22 cellular contexts compared by ENCODE assay signal in genomic region chr14:98907271-98907670, GRCh38.
DNase-seq lines count a peak whose midpoint lies in the region; ATAC-seq, FAIRE-seq and TF ChIP-seq lines count a peak whose summit lies in the region.
"Had no signal": no experiment of that assay in that cellular context is flagged by ENCODE, and none has a peak within 500 bp of the region (broad histone marks: within the 10 kb centered on the region; RNA-seq: fewer than 3 reads in every experiment).

No MANE protein-coding gene starts in this region.

- peaks cover 2% of the 10 kb centered on the region for H3K27me3 Mint-ChIP-seq in mesothelial cell of epicardium (ENCODE audit: low read depth)
- peaks cover 3% of the 10 kb centered on the region for H3K27me3 Mint-ChIP-seq in type B pancreatic cell
- no peaks in the 10 kb centered on the region for H3K27me3 Mint-ChIP-seq in activated T-cell treated with anti-CD3 and anti-CD28 coated beads, Interleukin-2, amount 50 U/mL, for 4 hours (ENCODE audit: low read depth)

- no peak for ATAC-seq in activated T-cell treated with anti-CD3 and anti-CD28 coated beads, Interleukin-2, amount 50 U/mL, for 4 hours
- ATAC-seq: K562 had no signal

- H2BK15ac ChIP-seq in H1 (ENCODE audit: low read length), result peak overlapping the region; percentile 36; the same call in 1 of the 2 replicates

- peak overlapping the region; percentile 25 for H4K91ac ChIP-seq in H1 (replicated peaks; ENCODE audit: insufficient read length, low read length)

- no peak overlapping the region for H2AK5ac ChIP-seq in H1 (ENCODE audit: low read depth, low read length)

- peak overlapping the region; percentile 80 for H3K27ac Mint-ChIP-seq in mesothelial cell of epicardium
- peak overlapping the region; percentile 87 for H3K27ac Mint-ChIP-seq in type B pancreatic cell

- no peak overlapping the region for H2BK120ac ChIP-seq in H1 (replicated peaks; ENCODE audit: low read depth, low read length)

- no peak for TF ChIP-seq CTCF in HEK293 (tag by site-specific recombination; IDR thresholded peaks at IDR 0.05)
- no peak for TF ChIP-seq CTCF in H1 (IDR thresholded peaks at IDR 0.05; ENCODE audit: control extremely low read depth in 1 of 3, insufficient read depth in 1 of 3, low read depth in 1 of 3, low read length in 3 of 3)
- no peak for TF ChIP-seq CTCF in mesothelial cell of epicardium (IDR thresholded peaks at IDR 0.05; ENCODE audit: unreplicated experiment)
- TF ChIP-seq CTCF in type B pancreatic cell (conservative IDR thresholded peaks at IDR 0.05), result no peak

- H4K8ac ChIP-seq in H1 (ENCODE audit: extremely low read depth, insufficient read depth, low read length), result no peak overlapping the region

- POLR2A ChIA-PET in HEK293 (lab: Yijun Ruan, JAX), result no interaction called here
- POLR2A ChIA-PET in H1 (lab: Charles Lee; ENCODE audit: partially characterized antibody), result interaction anchor here (1.3 kb wide), 1 partner anchor 17 kb away, joined by 3 read pairs; no protein-coding TSS in a partner anchor

- DNase-seq in H1 (ENCODE audit: low read depth in 1 of 2, low spot score in 2 of 2) (no peak), mesothelial cell of epicardium (ENCODE audit: low spot score in 2 of 2, unreplicated experiment in 2 of 2) (no peak), type B pancreatic cell (ENCODE audit: extremely low spot score, unreplicated experiment) (no peak), epidermal melanocyte (ENCODE audit: insufficient read length, low spot score) (no peak), CD1c-positive myeloid dendritic cell (ENCODE audit: extremely low spot score) (no peak)
- no peak for DNase-seq in activated T-cell treated with anti-CD3 and anti-CD28 coated beads, Interleukin-2, amount 50 U/mL, for 4 hours
- DNase-seq: AML-193; CD4-positive, CD25-positive, alpha-beta regulatory T cell; DMS53; EL; GM23248; MV-4-11; NCI-H1694 treated with DMSO at 0.1 percent for 48 hours; NCI-H2227 treated with DMSO at 0.1 percent for 48 hours; NCI-H510A treated with DMSO at 0.1 percent for 48 hours; NCI-H774; OCI-M1; SIG-M5 had no signal

- H4K5ac ChIP-seq in H1 (ENCODE audit: insufficient read length, low read depth, low read length), result no peak overlapping the region

- H3K4me1 ChIP-seq in HEK293 (ENCODE audit: control insufficient read depth, insufficient read depth, low read length) (peaks cover 15% of the 10 kb centered on the region), H1 (replicated peaks in 1 of 4; ENCODE audit: control insufficient read depth in 3 of 4, insufficient read depth in 4 of 4, low read length in 3 of 4) (peaks cover 3 to 13% (median 8%) of the 10 kb centered on the region in 4 experiments)

- H3K14ac ChIP-seq in H1 (ENCODE audit: insufficient read length), result no peak overlapping the region

- 0 out of 2 replicates have a peak overlapping the region, but pooled peaks have one; percentile 3 for H2AFZ ChIP-seq in H1 (ENCODE audit: low read length)
- H2AFZ ChIP-seq: GM23248 had no signal

- TF ChIP-seq EP300 in H1 (IDR thresholded peaks at IDR 0.05; ENCODE audit: borderline replicate concordance in 1 of 2, low read depth in 2 of 2, low read length in 2 of 2), result no peak

- no peak overlapping the region for H2BK5ac ChIP-seq in H1 (ENCODE audit: low read depth, low read length)

- WGBS in H1 (ENCODE audit: extremely low coverage in 1 of 2, insufficient coverage in 1 of 2, insufficient read length in 1 of 2, insufficient replicate concordance in 2 of 2, low coverage in 1 of 2, low lambda C conversion rate in 2 of 2, missing lambda C conversion rate in 1 of 2), 2 experiments, result 87% methylated on average over 5 of the region's 5 CpGs; no CpG with 5 or more reads in 1 of the 2 experiments

- H3K9me3 ChIP-seq in HEK293 (ENCODE audit: control insufficient read depth, insufficient read depth, low read depth, low read length), result no peaks in the 10 kb centered on the region
- H3K9me3 ChIP-seq in H1 (ENCODE audit: insufficient read depth in 2 of 2, low read depth in 1 of 2, low read length in 1 of 2), result no peaks in the 10 kb centered on the region

- H3K36me3 Mint-ChIP-seq in mesothelial cell of epicardium (no peaks in the 10 kb centered on the region), type B pancreatic cell (no peaks in the 10 kb centered on the region)
- H3K36me3 Mint-ChIP-seq in activated T-cell treated with anti-CD3 and anti-CD28 coated beads, Interleukin-2, amount 50 U/mL, for 4 hours (ENCODE audit: insufficient read depth), result no peaks in the 10 kb centered on the region
- H3K36me3 Mint-ChIP-seq: CD4-positive, CD25-positive, alpha-beta regulatory T cell had no signal

- H3K23ac ChIP-seq in H1 (ENCODE audit: insufficient read length), result no peak overlapping the region

- CTCF ChIA-PET in HEK293 (lab: Yijun Ruan, JAX), result interaction anchor here (0.7 to 1.3 kb wide), 2 partner anchors 10 to 272 kb away, joined by 3 read pairs; no protein-coding TSS in a partner anchor
- CTCF ChIA-PET in H1 (lab: Charles Lee; ENCODE audit: partially characterized antibody), result interaction anchor here (1.2 to 1.7 kb wide), 2 partner anchors 198 to 215 kb away, joined by 3 read pairs; no protein-coding TSS in a partner anchor

- peak overlapping the region; percentile 22; the same call in 1 of the 2 replicates for H2BK12ac ChIP-seq in H1 (ENCODE audit: low read depth, low read length)

- no peaks in the 10 kb centered on the region for H3K79me2 ChIP-seq in H1 (ENCODE audit: control insufficient read depth in 1 of 2, insufficient read depth in 2 of 2, low read length in 2 of 2)

- no peak overlapping the region for H3K18ac ChIP-seq in H1 (ENCODE audit: extremely low read depth, low read length)

- peak overlapping the region; percentile 25; the same call in 1 of the 2 replicates for H2BK20ac ChIP-seq in H1 (ENCODE audit: low read length)

- no peak overlapping the region for H3K56ac ChIP-seq in H1 (replicated peaks; ENCODE audit: insufficient read length, low read depth, low read length)

- no peak overlapping the region for H3K4me3 ChIP-seq in HEK293 (ENCODE audit: low read depth, low read length)
- no peak overlapping the region for H3K4me3 ChIP-seq in H1 (ENCODE audit: extremely low read depth in 1 of 4, insufficient read depth in 2 of 4, low read depth in 3 of 4, low read length in 4 of 4)
- H3K4me3 ChIP-seq: GM23248, K562 had no signal

- peak overlapping the region; percentile 45; the same call in 1 of the 2 replicates for H3K27ac ChIP-seq in HEK293 (ENCODE audit: extremely low read depth, low read depth, low read length)
- H3K27ac ChIP-seq in H1 (ENCODE audit: low read depth, low read length), result no peak overlapping the region
- H3K27ac ChIP-seq: GM23248 had no signal

- H3K27me3 ChIP-seq in H1 (replicated peaks in 1 of 4; ENCODE audit: control insufficient read depth in 3 of 4, extremely low read depth in 1 of 4, insufficient read depth in 3 of 4, low read length in 3 of 4), result peaks cover 0 to 2% (median 0%) of the 10 kb centered on the region in 4 experiments; a peak in 1 of 7 replicates

- H3K4me3 Mint-ChIP-seq in mesothelial cell of epicardium, result no peak overlapping the region
- peak overlapping the region; percentile 27 for H3K4me3 Mint-ChIP-seq in type B pancreatic cell
- H3K4me3 Mint-ChIP-seq in activated T-cell treated with anti-CD3 and anti-CD28 coated beads, Interleukin-2, amount 50 U/mL, for 4 hours, result no peak overlapping the region
- H3K4me3 Mint-ChIP-seq: CD4-positive, CD25-positive, alpha-beta regulatory T cell had no signal

- H3K4ac ChIP-seq in H1 (replicated peaks; ENCODE audit: insufficient read length, low read depth, low read length), result no peak overlapping the region

- H3K4me2 ChIP-seq in H1 (ENCODE audit: insufficient read depth in 1 of 2, low read depth in 2 of 2, low read length in 2 of 2), result 0 out of 4 replicates have a peak overlapping the region, but pooled peaks of 1 of the 2 experiments have one; percentile 0

- peaks cover 0 to 1% of the 10 kb centered on the region in 2 experiments for H4K20me1 ChIP-seq in H1 (replicated peaks in 1 of 2; ENCODE audit: control insufficient read depth in 1 of 2, insufficient read depth in 2 of 2, low read length in 2 of 2)

- no peak for TF ChIP-seq RAD21 in H1 (IDR thresholded peaks at IDR 0.05 in 1 of 2, conservative IDR thresholded peaks at IDR 0.05 in 1 of 2; ENCODE audit: low read depth in 2 of 2, low read length in 2 of 2)

- H3K36me3 ChIP-seq in HEK293 (ENCODE audit: control insufficient read depth in 2 of 2, insufficient read depth in 1 of 2, low read length in 2 of 2), result no peaks in the 10 kb centered on the region
- H3K36me3 ChIP-seq in H1 (ENCODE audit: control insufficient read depth in 2 of 4, insufficient read depth in 4 of 4, low read length in 3 of 4), result no peaks in the 10 kb centered on the region

- TF ChIP-seq POLR2A in H1 (IDR thresholded peaks at IDR 0.05; ENCODE audit: control extremely low read depth in 1 of 2, low read depth in 2 of 2, low read length in 2 of 2), result no peak

- no peaks in the 10 kb centered on the region for H3K79me1 ChIP-seq in H1 (ENCODE audit: low read depth, low read length)

- no peaks in the 10 kb centered on the region for H3K9me3 Mint-ChIP-seq in mesothelial cell of epicardium
- no peaks in the 10 kb centered on the region for H3K9me3 Mint-ChIP-seq in type B pancreatic cell
- H3K9me3 Mint-ChIP-seq in activated T-cell treated with anti-CD3 and anti-CD28 coated beads, Interleukin-2, amount 50 U/mL, for 4 hours, result no peaks in the 10 kb centered on the region

- no peak overlapping the region; a peak in 1 of 7 replicates for H3K9ac ChIP-seq in H1 (replicated peaks in 1 of 4; ENCODE audit: extremely low read depth in 1 of 4, low read depth in 3 of 4, low read length in 3 of 4)
- H3K9ac ChIP-seq: GM23248 had no signal

- H3K4me1 Mint-ChIP-seq in mesothelial cell of epicardium, result peaks cover 49% of the 10 kb centered on the region
- peaks cover 39% of the 10 kb centered on the region for H3K4me1 Mint-ChIP-seq in type B pancreatic cell (ENCODE audit: unreplicated experiment)
- H3K4me1 Mint-ChIP-seq in activated T-cell treated with anti-CD3 and anti-CD28 coated beads, Interleukin-2, amount 50 U/mL, for 4 hours (ENCODE audit: low read depth), result peaks cover 7% of the 10 kb centered on the region

- H3K23me2 ChIP-seq in H1 (ENCODE audit: low read depth, low read length), result no peaks in the 10 kb centered on the region

- FAIRE-seq in H1 (lab: Jason Lieb, UNC), result no peak
- FAIRE-seq: GM12891, GM19239, K562 had no signal

TF ChIP-seq in HEK293, 187 proteins besides CTCF, POLR2A, EP300 and RAD21 (continues in another document):
- TF ChIP-seq ZNF174 (tag by site-specific recombination; IDR thresholded peaks at IDR 0.05) (no peak), ZNF16 (tag by site-specific recombination; IDR thresholded peaks at IDR 0.05; ENCODE audit: low read depth) (no peak), ZNF423 (tag by site-specific recombination; IDR thresholded peaks at IDR 0.05) (no peak), ZNF140 (tag by site-specific recombination; IDR thresholded peaks at IDR 0.05) (no peak)

TF ChIP-seq in H1, 55 proteins besides CTCF, POLR2A, EP300 and RAD21 (continues in another document):
- TF ChIP-seq SIRT6 (IDR thresholded peaks at IDR 0.05; ENCODE audit: low read length) (no peak), SP1 (IDR thresholded peaks at IDR 0.05; ENCODE audit: low read depth, low read length) (no peak), HDAC6 (IDR thresholded peaks at IDR 0.05; ENCODE audit: low read depth, low read length) (no peak), TBP (IDR thresholded peaks at IDR 0.05; ENCODE audit: low read depth, low read length) (no peak), MAFK (IDR thresholded peaks at IDR 0.05; ENCODE audit: low read depth, low read length) (no peak), KDM1A (IDR thresholded peaks at IDR 0.05; ENCODE audit: borderline replicate concordance, low read length) (no peak)
